ENCODE assay signal across 13 cellular contexts in the genomic region with DNA sequence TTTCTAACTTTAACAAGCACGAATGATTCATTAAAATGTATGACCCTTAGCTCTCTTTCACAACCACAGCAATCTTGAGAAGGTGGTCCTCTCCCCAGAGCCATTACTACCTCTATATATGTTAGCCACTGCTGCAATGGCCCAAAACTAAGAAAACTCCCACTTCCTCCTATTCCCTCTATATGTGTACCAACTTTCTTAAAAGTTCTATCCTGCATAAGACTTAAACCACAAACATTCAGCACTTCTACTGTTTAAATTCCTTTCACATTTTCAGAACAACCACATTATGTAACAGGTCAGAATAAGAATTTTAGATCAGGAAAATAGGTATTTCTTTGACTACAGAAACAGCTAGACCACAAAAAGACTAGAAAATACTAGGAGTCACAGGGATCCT. TPM values are rescaled to one million over a fixed set of nuclear protein-coding genes. Genes with fewer than 3 reads are reported as not detected.
DNase-seq lines count a peak whose midpoint lies in the region; ATAC-seq, FAIRE-seq and TF ChIP-seq lines count a peak whose summit lies in the region.
"Had no signal": no experiment of that assay in that cellular context is flagged by ENCODE, and none has a peak within 500 bp of the region (broad histone marks: within the 10 kb centered on the region; RNA-seq: fewer than 3 reads in every experiment).

No MANE protein-coding gene starts in this region.

- ATAC-seq in activated CD4-positive, alpha-beta T cell treated with anti-CD3 and anti-CD28 coated beads for 36 hours: no peak
- ATAC-seq in HG03460 (IDR thresholded peaks at IDR 0.05; ENCODE audit: unreplicated experiment): peak; percentile 45

- no peak overlapping the region for H3K4me3 Mint-ChIP-seq in activated CD4-positive, alpha-beta T cell treated with anti-CD3 and anti-CD28 coated beads for 36 hours
- H3K4me3 Mint-ChIP-seq in activated naive CD8-positive, alpha-beta T cell treated with anti-CD3 and anti-CD28 coated beads for 36 hours: peak overlapping the region; percentile 36
- H3K4me3 Mint-ChIP-seq in osteocyte (ENCODE audit: unreplicated experiment): no peak overlapping the region
- H3K4me3 Mint-ChIP-seq: memory B cell had no signal

- no peaks in the 10 kb centered on the region for H3K27me3 Mint-ChIP-seq in activated CD4-positive, alpha-beta T cell treated with anti-CD3 and anti-CD28 coated beads for 36 hours
- H3K27me3 Mint-ChIP-seq in activated naive CD8-positive, alpha-beta T cell treated with anti-CD3 and anti-CD28 coated beads for 36 hours: no peaks in the 10 kb centered on the region
- no peaks in the 10 kb centered on the region for H3K27me3 Mint-ChIP-seq in osteocyte (ENCODE audit: unreplicated experiment)
- H3K27me3 Mint-ChIP-seq: memory B cell had no signal

- TF ChIP-seq CTCF in osteocyte (IDR thresholded peaks at IDR 0.05): no peak

- POLR2A ChIA-PET in activated CD4-positive, alpha-beta T cell treated with anti-CD3 and anti-CD28 coated beads for 36 hours (lab: Charles Lee): no interaction called here

- CTCF ChIA-PET in activated CD4-positive, alpha-beta T cell treated with anti-CD3 and anti-CD28 coated beads for 36 hours (lab: Charles Lee): no interaction called here

- peaks cover 9% of the 10 kb centered on the region for H3K36me3 Mint-ChIP-seq in activated CD4-positive, alpha-beta T cell treated with anti-CD3 and anti-CD28 coated beads for 36 hours (ENCODE audit: low read depth)
- peaks cover 33% of the 10 kb centered on the region for H3K36me3 Mint-ChIP-seq in activated naive CD8-positive, alpha-beta T cell treated with anti-CD3 and anti-CD28 coated beads for 36 hours
- peaks cover 10% of the 10 kb centered on the region for H3K36me3 Mint-ChIP-seq in osteocyte (ENCODE audit: unreplicated experiment)

- peak overlapping the region; percentile 23 for H3K27ac Mint-ChIP-seq in activated CD4-positive, alpha-beta T cell treated with anti-CD3 and anti-CD28 coated beads for 36 hours
- H3K27ac Mint-ChIP-seq in activated naive CD8-positive, alpha-beta T cell treated with anti-CD3 and anti-CD28 coated beads for 36 hours: peak overlapping the region; percentile 69
- peak overlapping the region; percentile 77 for H3K27ac Mint-ChIP-seq in osteocyte (ENCODE audit: unreplicated experiment)
- H3K27ac Mint-ChIP-seq: memory B cell had no signal

- intact Hi-C loops in activated CD4-positive, alpha-beta T cell treated with anti-CD3 and anti-CD28 coated beads for 36 hours (cut with DNase I, micrococcal nuclease): loop anchor here (1.0 to 2.0 kb wide), 2 partner anchors 36 to 37 kb away; partner anchors contain the start of gene WASL (in 2 of the 2)

- no peak for FAIRE-seq in HTR-8/SVneo (lab: Jason Lieb, UNC)

- H3K4me1 Mint-ChIP-seq in activated CD4-positive, alpha-beta T cell treated with anti-CD3 and anti-CD28 coated beads for 36 hours: peaks cover 55% of the 10 kb centered on the region
- peaks cover 66% of the 10 kb centered on the region for H3K4me1 Mint-ChIP-seq in activated naive CD8-positive, alpha-beta T cell treated with anti-CD3 and anti-CD28 coated beads for 36 hours
- peaks cover 56% of the 10 kb centered on the region for H3K4me1 Mint-ChIP-seq in osteocyte (ENCODE audit: unreplicated experiment)

- H3K9me3 Mint-ChIP-seq in activated CD4-positive, alpha-beta T cell treated with anti-CD3 and anti-CD28 coated beads for 36 hours (ENCODE audit: low read depth): no peaks in the 10 kb centered on the region
- H3K9me3 Mint-ChIP-seq in activated naive CD8-positive, alpha-beta T cell treated with anti-CD3 and anti-CD28 coated beads for 36 hours: no peaks in the 10 kb centered on the region
- H3K9me3 Mint-ChIP-seq in osteocyte (ENCODE audit: unreplicated experiment): no peaks in the 10 kb centered on the region
- H3K9me3 Mint-ChIP-seq: memory B cell had no signal

- DNase-seq in activated CD4-positive, alpha-beta T cell treated with anti-CD3 and anti-CD28 coated beads for 36 hours: no peak
- DNase-seq in activated CD4-positive, alpha-beta T cell treated with anti-CD3 and anti-CD28 coated beads for 1 hour: no peak
- no peak for DNase-seq in activated naive CD8-positive, alpha-beta T cell treated with anti-CD3 and anti-CD28 coated beads for 36 hours
- no peak for DNase-seq in osteocyte (ENCODE audit: extremely low spot score, unreplicated experiment)
- no peak for DNase-seq in NCI-H2107 (lab: John Stamatoyannopoulos, UW)
- no peak for DNase-seq in activated CD8-positive, alpha-beta memory T cell treated with anti-CD3 and anti-CD28 coated beads, Interleukin-2, amount 50 U/mL, for 48 hours
- DNase-seq in HTR-8/SVneo (ENCODE audit: insufficient read length, low spot score): no peak
- DNase-seq: NCI-H1048, sigmoid colon had no signal

RNA-seq across cellular contexts. Expression of gene WASL, which starts 36.2 kb away (rescaled TPM):
- total RNA-seq in activated CD4-positive, alpha-beta T cell treated with anti-CD3 and anti-CD28 coated beads for 36 hours: 1 to 10 TPM; 5.5 TPM
- total RNA-seq in activated naive CD8-positive, alpha-beta T cell treated with anti-CD3 and anti-CD28 coated beads for 36 hours: 1 to 10 TPM; 5.1 to 5.5 TPM
- 41.5 and 42.7 TPM in 2 replicates for total RNA-seq in osteocyte

RNA-seq across cellular contexts. Expression of gene LMOD2, which starts 57.0 kb away (rescaled TPM):
- total RNA-seq in activated CD4-positive, alpha-beta T cell treated with anti-CD3 and anti-CD28 coated beads for 36 hours: not detected
- not detected for total RNA-seq in activated naive CD8-positive, alpha-beta T cell treated with anti-CD3 and anti-CD28 coated beads for 36 hours
- total RNA-seq in osteocyte: not detected in 2 replicates
- total RNA-seq: foreskin keratinocyte, OCI-LY7, sigmoid colon had no signal

Comparison
In these comparisons a context has a peak if more than half of its experiments do, and no peak if none do; other contexts are left out.
1. H3K27ac Mint-ChIP-seq: peak in every context shown above with its lines; median percentile 77 in osteocyte; 69 in activated naive CD8-positive, alpha-beta T cell treated with anti-CD3 and anti-CD28 coated beads for 36 hours; 23 in activated CD4-positive, alpha-beta T cell treated with anti-CD3 and anti-CD28 coated beads for 36 hours.